17 cellular contexts compared by ENCODE assay signal in genomic region chr19:38708413-38709024, GRCh38. TPM values are rescaled to one million over a fixed set of nuclear protein-coding genes. Genes with fewer than 3 reads are reported as not detected.
DNase-seq lines count a peak whose midpoint lies in the region; ATAC-seq, FAIRE-seq and TF ChIP-seq lines count a peak whose summit lies in the region.
"Had no signal": no experiment of that assay in that cellular context is flagged by ENCODE, and none has a peak within 500 bp of the region (broad histone marks: within the 10 kb centered on the region; RNA-seq: fewer than 3 reads in every experiment).

No MANE protein-coding gene starts in this region.

- no peak overlapping the region for H4K5ac ChIP-seq in H9 (ENCODE audit: insufficient read length, low read depth, low read length)

- H3T11ph ChIP-seq in H9 (ENCODE audit: low read length): no peak overlapping the region

- ATAC-seq in K562: no peak
- no peak for ATAC-seq in HepG2
- ATAC-seq in stimulated activated naive B cell treated with anti-CD40 and anti-IgM and Interleukin-4, amounts not matched to agents 10 μg/mL and 1 μg/mL and 100 μg/mL, for 72 hours (replicated peaks): no peak
- no peak for ATAC-seq in GM21360 (IDR thresholded peaks at IDR 0.05; ENCODE audit: unreplicated experiment)
- ATAC-seq in left colon: no peak
- ATAC-seq: HCT116; naive thymus-derived CD8-positive, alpha-beta T cell had no signal

- TF ChIP-seq POLR2A in K562 (conservative IDR thresholded peaks at IDR 0.05) (no peak), HepG2 (IDR thresholded peaks at IDR 0.05; ENCODE audit: insufficient read depth in 1 of 2, low read depth in 2 of 2, low read length in 2 of 2) (no peak)

- H3K9me1 ChIP-seq in K562 (ENCODE audit: control insufficient read depth, insufficient read depth, low read length): no peaks in the 10 kb centered on the region

- no peaks in the 10 kb centered on the region for H4K20me1 ChIP-seq in H9 (ENCODE audit: control insufficient read depth, insufficient read depth, insufficient read length)
- H4K20me1 ChIP-seq in K562 (replicated peaks; ENCODE audit: control insufficient read depth, insufficient read depth, low read length): peaks cover 5% of the 10 kb centered on the region
- H4K20me1 ChIP-seq in HepG2 (ENCODE audit: insufficient read depth, low read length): no peaks in the 10 kb centered on the region

- H3K4me1 ChIP-seq in H9 (ENCODE audit: insufficient read depth, low read length) (no peaks in the 10 kb centered on the region), K562 (replicated peaks in 1 of 2; ENCODE audit: control insufficient read depth in 2 of 2, insufficient read depth in 2 of 2, low read length in 2 of 2) (peaks cover 0 to 15% of the 10 kb centered on the region in 2 experiments; a peak in 1 of 5 replicates), HepG2 (ENCODE audit: insufficient read depth, low read length) (peaks cover 41% of the 10 kb centered on the region)

- H3K9me3 ChIP-seq in H9 (ENCODE audit: control insufficient read depth, low read depth, low read length): no peaks in the 10 kb centered on the region
- no peaks in the 10 kb centered on the region for H3K9me3 ChIP-seq in K562 (replicated peaks; ENCODE audit: control insufficient read depth, insufficient read depth, low read depth, low read length)
- no peaks in the 10 kb centered on the region for H3K9me3 ChIP-seq in HepG2 (ENCODE audit: low read length)

- H3K4me3 ChIP-seq in K562 (no peak overlapping the region), HepG2 (replicated peaks in 1 of 3; ENCODE audit: insufficient read depth in 1 of 3, low read depth in 2 of 3, low read length in 3 of 3) (no peak overlapping the region)

- no peak overlapping the region for H2AK5ac ChIP-seq in H9 (ENCODE audit: insufficient read length, low read length)

- peak overlapping the region; percentile 77 to 89 (median 85); a peak in 6 of 7 replicates for H3K27ac Mint-ChIP-seq in H9
- H3K27ac Mint-ChIP-seq in stimulated activated naive B cell treated with anti-CD40 and anti-IgM and Interleukin-4, amounts not matched to agents 10 μg/mL and 1 μg/mL and 100 μg/mL, for 72 hours: peak overlapping the region; percentile 90

- H3K23ac ChIP-seq in H9 (ENCODE audit: insufficient read length, low read depth, low read length): no peak overlapping the region

- no peak overlapping the region for H2BK20ac ChIP-seq in H9 (ENCODE audit: low read depth, low read length, poor library complexity, severe bottlenecking)

- H3K27me3 Mint-ChIP-seq in H9 (ENCODE audit: low read depth): no peaks in the 10 kb centered on the region; the same call in 1 of the 2 replicates
- no peaks in the 10 kb centered on the region for H3K27me3 Mint-ChIP-seq in stimulated activated naive B cell treated with anti-CD40 and anti-IgM and Interleukin-4, amounts not matched to agents 10 μg/mL and 1 μg/mL and 100 μg/mL, for 72 hours
- H3K27me3 Mint-ChIP-seq: naive thymus-derived CD8-positive, alpha-beta T cell had no signal

- no peak overlapping the region for H2BK120ac ChIP-seq in H9 (ENCODE audit: low read depth, low read length, poor library complexity, severe bottlenecking)

- CTCF ChIA-PET in K562 (lab: Yijun Ruan, JAX; ENCODE audit: low intra/inter-chr PET ratio) (no interaction called here), HepG2 (lab: Yijun Ruan, JAX; ENCODE audit: low intra/inter-chr PET ratio, low total read pairs) (no interaction called here)

- no peaks in the 10 kb centered on the region for H3K23me2 ChIP-seq in H9 (ENCODE audit: insufficient read length, low read depth, low read length, poor library complexity, severe bottlenecking)

- peaks cover 100% of the 10 kb centered on the region; the same call in 2 of the 3 replicates for H3K36me3 ChIP-seq in K562 (ENCODE audit: control insufficient read depth, insufficient read depth, low read length)
- peaks cover 71 to 98% of the 10 kb centered on the region in 2 experiments for H3K36me3 ChIP-seq in HepG2 (replicated peaks in 1 of 2; ENCODE audit: control insufficient read depth in 1 of 2, insufficient read depth in 2 of 2, low read length in 2 of 2)

- H3K9me3 Mint-ChIP-seq in H9: no peaks in the 10 kb centered on the region; a peak in 1 of 5 replicates
- no peaks in the 10 kb centered on the region for H3K9me3 Mint-ChIP-seq in stimulated activated naive B cell treated with anti-CD40 and anti-IgM and Interleukin-4, amounts not matched to agents 10 μg/mL and 1 μg/mL and 100 μg/mL, for 72 hours
- H3K9me3 Mint-ChIP-seq: immature natural killer cell; naive thymus-derived CD8-positive, alpha-beta T cell had no signal

- no peak overlapping the region for H2BK5ac ChIP-seq in H9 (ENCODE audit: insufficient read length, low read length)

- no peak overlapping the region for H3K4ac ChIP-seq in H9 (ENCODE audit: low read depth, low read length)

- POLR2A ChIA-PET in K562 (lab: Yijun Ruan, JAX): interaction anchor here (0.7 kb wide), 1 partner anchor 638 kb away, joined by 3 read pairs; no protein-coding TSS in a partner anchor
- POLR2A ChIA-PET in HepG2 (lab: Yijun Ruan, JAX): interaction anchor here (4.2 kb wide), 1 partner anchor 8 kb away, joined by 15 read pairs; no protein-coding TSS in a partner anchor

- no peak overlapping the region for H3K56ac ChIP-seq in H9 (ENCODE audit: insufficient read length, low read depth, low read length)

- H2AFZ ChIP-seq in H9 (ENCODE audit: low read length) (no peak overlapping the region), K562 (ENCODE audit: low read depth, low read length) (no peak overlapping the region), HepG2 (ENCODE audit: low read length) (no peak overlapping the region)

- H2BK12ac ChIP-seq in H9 (ENCODE audit: insufficient read length, low read depth, low read length): no peak overlapping the region

- H3K9ac ChIP-seq in H9 (ENCODE audit: extremely low read depth, insufficient read length, low read length): no peak overlapping the region
- H3K9ac ChIP-seq in K562 (ENCODE audit: insufficient read depth in 1 of 2, low read depth in 2 of 2, low read length in 2 of 2): peak overlapping the region in 1 of 2 experiments; percentile 3; a peak in 1 of 4 replicates
- H3K9ac ChIP-seq in HepG2 (ENCODE audit: insufficient read depth, low read depth, low read length): no peak overlapping the region

- no peak for TF ChIP-seq CTCF in H9 (conservative IDR thresholded peaks at IDR 0.05)
- no peak for TF ChIP-seq CTCF in K562 (IDR thresholded peaks at IDR 0.05 in 2 of 3, conservative IDR thresholded peaks at IDR 0.05 in 1 of 3; ENCODE audit: insufficient read depth in 2 of 3, low read depth in 1 of 3, low read length in 3 of 3)
- TF ChIP-seq CTCF in HepG2 (CRISPR knock-in tag; IDR thresholded peaks at IDR 0.05): no peak

- TF ChIP-seq RAD21 in K562 (CRISPR knock-in tag; conservative IDR thresholded peaks at IDR 0.05 in 1 of 2, IDR thresholded peaks at IDR 0.05 in 1 of 2) (no peak), HepG2 (CRISPR knock-in tag; IDR thresholded peaks at IDR 0.05) (no peak)

- no peaks in the 10 kb centered on the region for H3K27me3 ChIP-seq in H9 (ENCODE audit: insufficient read depth, low read length)
- no peaks in the 10 kb centered on the region for H3K27me3 ChIP-seq in K562 (ENCODE audit: control insufficient read depth in 2 of 2, insufficient read depth in 2 of 2, low read length in 2 of 2)
- H3K27me3 ChIP-seq in HepG2 (ENCODE audit: control insufficient read depth in 1 of 2, insufficient read depth in 2 of 2, low read length in 2 of 2): no peaks in the 10 kb centered on the region

- 0 out of 4 replicates have a peak, but pooled peaks cover 0 to 2% of the 10 kb centered on the region in 2 experiments for H3K4me1 Mint-ChIP-seq in H9
- H3K4me1 Mint-ChIP-seq in stimulated activated naive B cell treated with anti-CD40 and anti-IgM and Interleukin-4, amounts not matched to agents 10 μg/mL and 1 μg/mL and 100 μg/mL, for 72 hours: peaks cover 0 to under 1% of the 10 kb centered on the region in 2 donors

- WGBS in H9 (ENCODE audit: extremely low coverage, insufficient read length, low lambda C conversion rate): no CpG with 5 or more reads among the region's 10 CpGs
- WGBS in K562 (ENCODE audit: insufficient coverage, low coverage, missing lambda C conversion rate): 96% methylated on average over 8 of the region's 10 CpGs
- 92% methylated on average over 8 of the region's 10 CpGs for WGBS in HepG2 (ENCODE audit: low lambda C conversion rate)

- H3K18ac ChIP-seq in H9 (ENCODE audit: insufficient read length, low read depth, low read length): no peak overlapping the region

- no peak overlapping the region for H4K8ac ChIP-seq in H9 (replicated peaks; ENCODE audit: insufficient read length, low read depth, low read length)

- H4K91ac ChIP-seq in H9 (ENCODE audit: insufficient read length, low read depth, low read length): no peak overlapping the region

- no peak overlapping the region for H2BK15ac ChIP-seq in H9 (ENCODE audit: low read depth, low read length)

- in situ Hi-C loops in K562 (cut with MboI): no loop called here
- in situ Hi-C loops in HepG2 (cut with HindIII; ENCODE audit: extremely low pct_ligation_motif_present, low pct_unique_long_range_greater_than_20kb): no loop called here

- H3K79me2 ChIP-seq in H9 (ENCODE audit: insufficient read depth, low read length) (no peaks in the 10 kb centered on the region), K562 (ENCODE audit: control insufficient read depth, insufficient read depth, low read length) (no peaks in the 10 kb centered on the region), HepG2 (ENCODE audit: insufficient read depth, low read length) (peaks cover 2% of the 10 kb centered on the region)

- H3K4me3 Mint-ChIP-seq in H9: no peak overlapping the region
- no peak overlapping the region for H3K4me3 Mint-ChIP-seq in stimulated activated naive B cell treated with anti-CD40 and anti-IgM and Interleukin-4, amounts not matched to agents 10 μg/mL and 1 μg/mL and 100 μg/mL, for 72 hours
- H3K4me3 Mint-ChIP-seq: immature natural killer cell; naive thymus-derived CD8-positive, alpha-beta T cell had no signal

- FAIRE-seq in K562 (lab: Jason Lieb, UNC) (no peak), HepG2 (lab: Jason Lieb, UNC) (no peak)
- FAIRE-seq: G401.6, HTR-8/SVneo had no signal

- no peak overlapping the region for H3K27ac ChIP-seq in H9 (ENCODE audit: insufficient read length, low read depth, low read length)
- no peak overlapping the region for H3K27ac ChIP-seq in K562 (ENCODE audit: extremely low read depth, low read depth, low read length)
- H3K27ac ChIP-seq in HepG2 (ENCODE audit: extremely low read length, insufficient read depth, low read length): no peak overlapping the region

- no peaks in the 10 kb centered on the region for H3K79me1 ChIP-seq in H9 (ENCODE audit: insufficient read depth, low read depth, low read length, poor library complexity, severe bottlenecking)

- H3K36me3 Mint-ChIP-seq in H9 (ENCODE audit: insufficient read depth in 1 of 3, low read depth in 3 of 3): peaks cover 50 to 87% (median 79%) of the 10 kb centered on the region in 3 experiments
- peaks cover 41 to 53% of the 10 kb centered on the region in 2 donors for H3K36me3 Mint-ChIP-seq in stimulated activated naive B cell treated with anti-CD40 and anti-IgM and Interleukin-4, amounts not matched to agents 10 μg/mL and 1 μg/mL and 100 μg/mL, for 72 hours

- H3K14ac ChIP-seq in H9 (ENCODE audit: insufficient read depth, low read length): no peak overlapping the region

- DNase-seq in H9 (no peak), K562 (ENCODE audit: extremely low read depth in 1 of 4, low spot score in 3 of 4) (no peak), HepG2 (ENCODE audit: low spot score) (no peak), nucleus accumbens (lab: John Stamatoyannopoulos, UW) (no peak), left colon (no peak), NCI-H2029 (lab: John Stamatoyannopoulos, UW) (no peak)
- no peak for DNase-seq in stimulated activated naive B cell treated with anti-CD40 and anti-IgM and Interleukin-4, amounts not matched to agents 10 μg/mL and 1 μg/mL and 100 μg/mL, for 72 hours
- DNase-seq: activated CD4-positive, alpha-beta T cell treated with anti-CD3 and anti-CD28 coated beads, Interleukin-2, amount 50 U/mL, for 4 hours; activated naive CD4-positive, alpha-beta T cell; immature natural killer cell; naive thymus-derived CD8-positive, alpha-beta T cell; NCI-H1048; NCI-H2227 treated with DMSO at 0.1 percent for 48 hours had no signal

- H3K4me2 ChIP-seq in H9 (ENCODE audit: insufficient read depth, insufficient read length, low read length): no peak overlapping the region
- H3K4me2 ChIP-seq in K562 (ENCODE audit: insufficient read depth, low read length): no peak overlapping the region
- H3K4me2 ChIP-seq in HepG2 (ENCODE audit: low read depth, low read length): no peak overlapping the region

- BruUV-seq in K562 (replicated peaks; lab: Mats Ljungman, UMichigan): no TSS peak
- no TSS peak for BruUV-seq in HepG2 (replicated peaks; lab: Mats Ljungman, UMichigan)

- intact Hi-C loops in K562 (cut with micrococcal nuclease) (no loop called here), HepG2 (cut with micrococcal nuclease; ENCODE audit: unreplicated experiment) (no loop called here), left colon (cut with DNase I, micrococcal nuclease) (no loop called here)

- TF ChIP-seq EP300 in K562 (IDR thresholded peaks at IDR 0.05; ENCODE audit: low read length) (no peak), HepG2 (IDR thresholded peaks at IDR 0.05; ENCODE audit: low read depth in 2 of 2, low read length in 2 of 2) (no peak), HepG2 (CRISPR knock-in tag; IDR thresholded peaks at IDR 0.05; ENCODE audit: borderline replicate concordance) (no peak)

RNA-seq across cellular contexts. Expression of gene CAPN12, which starts 35.8 kb away (rescaled TPM):
- total RNA-seq in H9 (2021): 10.3 and 10.5 TPM in 2 replicates
- total RNA-seq in K562 (2011; cell fraction: chromatin; rRNA removed; ENCODE audit: low replicate concordance): 21.8 and 34.6 TPM in 2 replicates
- total RNA-seq in K562 (2011; cell fraction: nucleolus; rRNA removed): 22.1 and 24.8 TPM in 2 replicates
- total RNA-seq in K562 (2011; cell fraction: nucleoplasm; rRNA removed): 16.0 and 28.2 TPM in 2 replicates
- total RNA-seq in K562 (2014; rRNA removed): 1.6 and 3.1 TPM in 2 replicates
- 0.89 and 1.2 TPM in 2 replicates for total RNA-seq in K562 (2014; rRNA removed; fragmentation: Illumina TruSeq; extraction: Trizol)
- 0.83 and 0.87 TPM in 2 replicates for total RNA-seq in K562 (2015; rRNA removed; fragmentation: Illumina TruSeq; extraction: Trizol)
- total RNA-seq in K562 (2021): 3.7 and 4.8 TPM in 2 replicates
- polyA plus RNA-seq in K562 (2011; rRNA removed): 6.8 and 14.8 TPM in 2 replicates
- polyA plus RNA-seq in K562 (2011; cell fraction: cytosol; rRNA removed): 11.9 and 13.7 TPM in 2 replicates
- polyA plus RNA-seq in K562 (2011; cell fraction: nucleus; rRNA removed): 61.9 and 73.0 TPM in 2 replicates
- 2.9 and 8.2 TPM in 2 replicates for polyA plus RNA-seq in K562 (2012)
- 3.4 and 4.7 TPM in 2 replicates for polyA plus RNA-seq in K562 (2014; fragmentation: Illumina TruSeq; extraction: Trizol)
- polyA plus RNA-seq in K562 (2014; fragmentation: Nextera tagmentation; extraction: Ambion mirVana): 1 to 10 TPM in 1 of 2 experiments, under 1 TPM in 1; 0.84 to 1.0 TPM
- polyA plus RNA-seq in K562 (2014; rRNA removed): 5.6 and 7.0 TPM in 2 replicates
- polyA minus RNA-seq in K562 (2011; rRNA and poly(A)+ RNA removed): 1.2 and 1.3 TPM in 2 replicates
- 2.8 and 4.4 TPM in 2 replicates for polyA minus RNA-seq in K562 (2011; cell fraction: cytosol; rRNA and poly(A)+ RNA removed)
- polyA minus RNA-seq in K562 (2011; cell fraction: nucleus; rRNA and poly(A)+ RNA removed): 5.1 and 7.3 TPM in 2 replicates
- 0.62 and 1.6 TPM in 2 replicates for total RNA-seq in HepG2 (2016; rRNA removed; fragmentation: Illumina TruSeq; extraction: Trizol)
- 1.0 and 1.2 TPM in 2 replicates for total RNA-seq in HepG2 (2016; cell fraction: cytosol; rRNA removed; fragmentation: Illumina TruSeq; extraction: Trizol; ENCODE audit: low read depth)
- 0.30 and 1.3 TPM in 2 replicates for total RNA-seq in HepG2 (2016; cell fraction: insoluble cytoplasmic fraction; rRNA removed; fragmentation: Illumina TruSeq; extraction: Trizol)
- total RNA-seq in HepG2 (2016; cell fraction: membrane; rRNA removed; fragmentation: Illumina TruSeq; extraction: Trizol): 0.49 and 0.59 TPM in 2 replicates
- 2.3 and 2.9 TPM in 2 replicates for total RNA-seq in HepG2 (2016; cell fraction: nucleus; rRNA removed; fragmentation: Illumina TruSeq; extraction: Trizol)
- polyA plus RNA-seq in HepG2 (2011; rRNA removed): 13.6 and 20.4 TPM in 2 replicates
- polyA plus RNA-seq in HepG2 (2011; cell fraction: cytosol; rRNA removed): 3.4 and 3.8 TPM in 2 replicates
- 230 and 249 TPM in 2 replicates for polyA plus RNA-seq in HepG2 (2011; cell fraction: nucleus; rRNA removed)
- 8.4 and 11.4 TPM in 2 replicates for polyA plus RNA-seq in HepG2 (2012)
- polyA plus RNA-seq in HepG2 (2016; cell fraction: cytosol; fragmentation: Illumina TruSeq; extraction: Trizol; ENCODE audit: low read depth): 0.35 and 0.73 TPM in 2 replicates
- 0.66 and 0.96 TPM in 2 replicates for polyA plus RNA-seq in HepG2 (2016; cell fraction: insoluble cytoplasmic fraction; fragmentation: Illumina TruSeq; extraction: Trizol; ENCODE audit: low read depth)
- polyA plus RNA-seq in HepG2 (2016; cell fraction: membrane; fragmentation: Illumina TruSeq; extraction: Trizol; ENCODE audit: low read depth): 0.66 and 0.81 TPM in 2 replicates
- 16.2 and 18.9 TPM in 2 replicates for polyA plus RNA-seq in HepG2 (2016; cell fraction: nucleus; fragmentation: Illumina TruSeq; extraction: Trizol; ENCODE audit: insufficient read depth, low read depth)
- 4.4 TPM in 1 of 2 replicates, not detected in the other for polyA minus RNA-seq in HepG2 (2011; rRNA and poly(A)+ RNA removed; ENCODE audit: low replicate concordance)
- 0.69 and 2.0 TPM in 2 replicates for polyA minus RNA-seq in HepG2 (2011; cell fraction: cytosol; rRNA and poly(A)+ RNA removed)
- polyA minus RNA-seq in HepG2 (2011; cell fraction: nucleus; rRNA and poly(A)+ RNA removed): 10.0 and 11.6 TPM in 2 replicates
- total RNA-seq in left colon: 10 to 100 TPM; 10.1 to 10.2 TPM
